ENCODE assay signal across 16 cellular contexts in the genomic region with DNA sequence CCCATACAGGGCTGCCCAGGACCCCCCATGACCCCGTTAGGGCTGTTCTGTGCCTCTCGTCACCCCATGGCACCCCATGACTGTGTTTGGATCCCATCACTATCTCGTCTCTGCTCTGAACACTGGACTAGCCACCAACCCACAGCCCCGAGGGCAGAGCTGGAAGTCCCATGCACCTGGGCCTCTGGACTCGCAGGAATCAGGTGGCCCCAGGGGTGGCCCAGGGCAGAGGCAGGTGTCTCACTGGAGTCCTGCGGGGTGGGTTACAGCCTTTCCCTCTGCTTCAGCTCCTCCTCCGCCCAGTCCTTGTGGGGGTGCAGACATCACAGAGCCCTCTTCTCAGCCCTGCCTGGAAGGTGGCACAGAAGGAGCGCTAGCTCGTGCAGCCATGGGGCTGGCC.
DNase-seq lines count a peak whose midpoint lies in the region; ATAC-seq and TF ChIP-seq lines count a peak whose summit lies in the region.
"Had no signal": no experiment of that assay in that cellular context is flagged by ENCODE, and none has a peak within 500 bp of the region (broad histone marks: within the 10 kb centered on the region; RNA-seq: fewer than 3 reads in every experiment).

No MANE protein-coding gene starts in this region.

- H2BK5ac ChIP-seq in neuronal stem cell (ENCODE audit: low read length), result peak overlapping the region; percentile 67

- H3K27ac ChIP-seq in left ventricle myocardium inferior (replicated peaks), result no peak overlapping the region
- H3K27ac ChIP-seq in neuronal stem cell (replicated peaks; ENCODE audit: low read length), result no peak overlapping the region
- H3K27ac ChIP-seq in vagina, result peak overlapping the region; percentile 63

- TF ChIP-seq CTCF in left ventricle myocardium inferior (IDR thresholded peaks at IDR 0.05; ENCODE audit: borderline replicate concordance), result no peak
- no peak for TF ChIP-seq CTCF in chondrocyte (IDR thresholded peaks at IDR 0.05)
- no peak for TF ChIP-seq CTCF in vagina (IDR thresholded peaks at IDR 0.05)

- no CpG with 5 or more reads among the region's 9 CpGs for WGBS in neuronal stem cell (ENCODE audit: extremely low coverage in 2 of 2, insufficient read length in 2 of 2, insufficient replicate concordance in 1 of 2), 2 donors

- H3K4me3 Mint-ChIP-seq in chondrocyte (ENCODE audit: unreplicated experiment), result no peak overlapping the region
- H3K4me3 Mint-ChIP-seq: CD4-positive, alpha-beta memory T cell had no signal

- peaks cover 9% of the 10 kb centered on the region for H3K4me1 ChIP-seq in left ventricle myocardium inferior
- H3K4me1 ChIP-seq in neuronal stem cell (ENCODE audit: control insufficient read depth in 2 of 2, insufficient read depth in 1 of 2, low read depth in 1 of 2, low read length in 2 of 2), result peaks cover 0 to 3% of the 10 kb centered on the region in 2 donors
- peaks cover 58% of the 10 kb centered on the region for H3K4me1 ChIP-seq in vagina
- H3K4me1 ChIP-seq: HAP-1 had no signal

- peak overlapping the region; percentile 54 for H3K27ac Mint-ChIP-seq in chondrocyte (ENCODE audit: unreplicated experiment)
- H3K27ac Mint-ChIP-seq: CD14-positive monocyte; CD4-positive, alpha-beta memory T cell had no signal

- H2BK120ac ChIP-seq in neuronal stem cell (ENCODE audit: low read depth, low read length), result no peak overlapping the region

- H3K9ac ChIP-seq in neuronal stem cell (ENCODE audit: low read depth, low read length, poor library complexity), result no peak overlapping the region

- H3K23ac ChIP-seq in neuronal stem cell (ENCODE audit: low read depth, low read length, poor library complexity), result peak overlapping the region; percentile 27

- DNase-seq in Right ventricle myocardium superior (peak; percentile 26), left ventricle myocardium inferior (no peak), chondrocyte (ENCODE audit: low spot score) (no peak), neuronal stem cell (ENCODE audit: low spot score) (no peak), vagina (ENCODE audit: extremely low spot score in 2 of 2) (no peak), ACHN (no peak), DMS79 treated with DMSO at 0.1 percent for 48 hours (lab: John Stamatoyannopoulos, UW) (no peak), HuH-7 (ENCODE audit: low spot score) (no peak)
- DNase-seq: 8988T; BE2C; CD4-positive, alpha-beta memory T cell; DMS153; DMS79; GF-D8 had no signal

- H4K91ac ChIP-seq in neuronal stem cell (ENCODE audit: low read depth, low read length, poor library complexity), result no peak overlapping the region

- intact Hi-C loops in Right ventricle myocardium superior (cut with DNase I) (no loop called here), left ventricle myocardium inferior (cut with micrococcal nuclease) (no loop called here), vagina (cut with DNase I) (no loop called here)

- H3K4me2 ChIP-seq in neuronal stem cell (ENCODE audit: insufficient read depth, low read length, poor library complexity, severe bottlenecking), result no peak overlapping the region

- H3K27me3 Mint-ChIP-seq in chondrocyte (ENCODE audit: low read depth), result no peaks in the 10 kb centered on the region

- in situ Hi-C loops in ACHN (cut with HindIII; ENCODE audit: low pct_ligation_motif_present, low pct_unique_long_range_greater_than_20kb, low sequenced_read_pairs), result no loop called here

- peak overlapping the region; percentile 32 for H3K18ac ChIP-seq in neuronal stem cell (ENCODE audit: low read length)

- no peak overlapping the region for H3K4ac ChIP-seq in neuronal stem cell (ENCODE audit: low read length)

- peaks cover 7% of the 10 kb centered on the region for H3K79me1 ChIP-seq in neuronal stem cell (ENCODE audit: low read depth, low read length)

- ATAC-seq in Right ventricle myocardium superior (ENCODE audit: poor library complexity), result no peak

- H3K9me3 ChIP-seq in left ventricle myocardium inferior (replicated peaks), result no peaks in the 10 kb centered on the region
- no peaks in the 10 kb centered on the region for H3K9me3 ChIP-seq in neuronal stem cell (replicated peaks in 1 of 2; ENCODE audit: control insufficient read depth in 2 of 2, insufficient read depth in 1 of 2, low read depth in 1 of 2, low read length in 2 of 2)
- H3K9me3 ChIP-seq in vagina, result no peaks in the 10 kb centered on the region
- H3K9me3 ChIP-seq: BE2C, HAP-1 had no signal

- no peak overlapping the region for H2AFZ ChIP-seq in neuronal stem cell (ENCODE audit: low read length)

- H3K14ac ChIP-seq in neuronal stem cell (ENCODE audit: low read length), result no peak overlapping the region

- H3K36me3 ChIP-seq in left ventricle myocardium inferior (no peaks in the 10 kb centered on the region), neuronal stem cell (replicated peaks in 1 of 2; ENCODE audit: control insufficient read depth in 2 of 2, insufficient read depth in 2 of 2, low read length in 2 of 2) (no peaks in the 10 kb centered on the region), vagina (no peaks in the 10 kb centered on the region)
- H3K36me3 ChIP-seq: BE2C, HAP-1 had no signal

- H3K4me1 Mint-ChIP-seq in chondrocyte (ENCODE audit: low read depth), result peaks cover 16% of the 10 kb centered on the region

- peaks cover 40% of the 10 kb centered on the region for H3K36me3 Mint-ChIP-seq in chondrocyte (ENCODE audit: low read depth)
- H3K36me3 Mint-ChIP-seq: CD14-positive monocyte; CD4-positive, alpha-beta memory T cell had no signal

- H3K9me3 Mint-ChIP-seq in chondrocyte (ENCODE audit: low read depth), result no peaks in the 10 kb centered on the region
- H3K9me3 Mint-ChIP-seq: CD4-positive, alpha-beta memory T cell had no signal

- H2BK15ac ChIP-seq in neuronal stem cell (ENCODE audit: low read length), result no peak overlapping the region

- no peak for TF ChIP-seq POLR2A in vagina (IDR thresholded peaks at IDR 0.05)

- H3K27me3 ChIP-seq in left ventricle myocardium inferior (ENCODE audit: low read depth) (no peaks in the 10 kb centered on the region), neuronal stem cell (ENCODE audit: control insufficient read depth in 3 of 3, insufficient read depth in 3 of 3, low read depth in 1 of 3, low read length in 3 of 3) (no peaks in the 10 kb centered on the region), vagina (no peaks in the 10 kb centered on the region)
- H3K27me3 ChIP-seq: BE2C had no signal

- no peak overlapping the region for H2BK12ac ChIP-seq in neuronal stem cell (ENCODE audit: low read length)

- H3K4me3 ChIP-seq in left ventricle myocardium inferior (no peak overlapping the region), neuronal stem cell (ENCODE audit: low read length in 2 of 2) (no peak overlapping the region), vagina (no peak overlapping the region)
- H3K4me3 ChIP-seq: HAP-1 had no signal

- H2AK5ac ChIP-seq in neuronal stem cell (ENCODE audit: low read depth, low read length), result no peak overlapping the region

- H4K8ac ChIP-seq in neuronal stem cell (ENCODE audit: low read depth, low read length), result no peak overlapping the region
